ENCODE assay signal across 21 cellular contexts in the genomic region with DNA sequence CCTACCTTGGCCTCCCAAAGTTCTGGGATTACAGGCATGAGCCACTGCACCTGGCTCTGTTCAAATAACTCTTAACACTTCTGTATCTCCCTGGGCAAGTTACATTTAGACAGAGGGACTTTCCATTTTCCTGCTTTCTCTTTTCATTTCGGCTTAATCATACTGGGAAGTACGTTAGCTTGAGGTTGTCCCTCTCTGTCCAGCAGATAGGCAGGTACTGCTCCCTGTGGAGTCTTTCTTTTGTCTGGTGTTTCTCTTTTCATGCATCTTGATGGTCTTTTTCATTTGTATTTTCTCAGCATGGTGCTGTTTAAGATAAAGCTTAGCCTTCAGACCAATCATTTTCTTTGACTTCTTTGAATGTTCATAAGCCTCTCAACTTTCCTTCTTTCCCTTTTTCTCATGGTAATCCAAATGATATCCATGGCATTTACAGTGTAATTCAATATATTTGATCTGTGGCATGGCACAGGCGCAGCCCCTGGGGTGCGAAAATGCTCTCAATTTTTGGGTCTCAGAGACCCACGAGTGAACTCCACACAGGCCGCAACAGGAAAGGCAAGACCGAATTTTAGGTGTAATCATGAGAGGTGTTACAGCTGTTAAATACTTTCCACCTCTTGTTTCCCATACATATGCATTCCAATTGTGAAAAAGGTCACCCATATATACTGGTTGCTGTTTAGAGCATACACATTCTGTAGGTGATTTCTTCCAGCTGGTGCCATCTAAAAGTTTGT.
DNase-seq lines count a peak whose midpoint lies in the region; ATAC-seq and TF ChIP-seq lines count a peak whose summit lies in the region.
"Had no signal": no experiment of that assay in that cellular context is flagged by ENCODE, and none has a peak within 500 bp of the region (broad histone marks: within the 10 kb centered on the region; RNA-seq: fewer than 3 reads in every experiment).

No MANE protein-coding gene starts in this region.

- H3K4me1 Mint-ChIP-seq in endodermal cell (peaks cover 6% of the 10 kb centered on the region), neural crest cell (no peaks in the 10 kb centered on the region)

- no peak for ATAC-seq in HG03095 (IDR thresholded peaks at IDR 0.05; ENCODE audit: unreplicated experiment)
- ATAC-seq: GM12878, HCT116 had no signal

- WGBS in endodermal cell (ENCODE audit: insufficient coverage in 1 of 2, insufficient read length in 1 of 2), 2 experiments = 75 to 92% methylated on average over 2 to 7 of the region's 7 CpGs
- 82 to 89% methylated on average over 7 of the region's 7 CpGs for WGBS in testis, 2 donors

- H3K4me3 Mint-ChIP-seq in endodermal cell (no peak overlapping the region), neural crest cell (no peak overlapping the region)
- H3K4me3 Mint-ChIP-seq: CD4-positive, alpha-beta T cell had no signal

- intact Hi-C loops in testis (cut with DNase I; ENCODE audit: low total_unique reads) = no loop called here

- H3K27me3 ChIP-seq in HUES6 (ENCODE audit: control insufficient read depth, insufficient read depth, low read length) = no peaks in the 10 kb centered on the region
- no peaks in the 10 kb centered on the region for H3K27me3 ChIP-seq in NT2/D1 (ENCODE audit: insufficient read depth, insufficient read length)
- no peaks in the 10 kb centered on the region for H3K27me3 ChIP-seq in endodermal cell (ENCODE audit: control insufficient read depth, insufficient read depth, low read length, poor library complexity, severe bottlenecking)
- no peaks in the 10 kb centered on the region for H3K27me3 ChIP-seq in testis
- H3K27me3 ChIP-seq: Peyer's patch, SJSA1 had no signal

- H3K9me3 Mint-ChIP-seq in endodermal cell (no peaks in the 10 kb centered on the region), neural crest cell (no peaks in the 10 kb centered on the region)
- H3K9me3 Mint-ChIP-seq: CD4-positive, alpha-beta T cell had no signal

- no peak for TF ChIP-seq CTCF in endodermal cell (conservative IDR thresholded peaks at IDR 0.05)
- TF ChIP-seq CTCF in neural crest cell (conservative IDR thresholded peaks at IDR 0.05) = no peak
- TF ChIP-seq CTCF in testis (IDR thresholded peaks at IDR 0.05) = no peak

- H3K9me3 ChIP-seq in HUES6 (ENCODE audit: control insufficient read depth, insufficient read depth, low read depth, low read length) = no peaks in the 10 kb centered on the region
- H3K9me3 ChIP-seq in NT2/D1 (ENCODE audit: insufficient read depth, low read length) = no peaks in the 10 kb centered on the region
- H3K9me3 ChIP-seq in endodermal cell (ENCODE audit: control insufficient read depth, low read length) = no peaks in the 10 kb centered on the region
- H3K9me3 ChIP-seq in testis = no peaks in the 10 kb centered on the region
- H3K9me3 ChIP-seq: Peyer's patch, SJSA1 had no signal

- no peak for TF ChIP-seq POLR2A in testis (IDR thresholded peaks at IDR 0.05)

- H3K9ac ChIP-seq in HUES6 (ENCODE audit: low read length) = no peak overlapping the region
- no peak overlapping the region for H3K9ac ChIP-seq in NT2/D1 (ENCODE audit: insufficient read length, low read depth)
- H3K9ac ChIP-seq in endodermal cell (ENCODE audit: extremely low read depth, low read length, poor library complexity, severe bottlenecking) = no peak overlapping the region

- no peaks in the 10 kb centered on the region for H3K27me3 Mint-ChIP-seq in endodermal cell (ENCODE audit: insufficient read depth)
- no peaks in the 10 kb centered on the region for H3K27me3 Mint-ChIP-seq in neural crest cell (ENCODE audit: low read depth)
- H3K27me3 Mint-ChIP-seq: CD4-positive, alpha-beta T cell had no signal

- H3K27ac Mint-ChIP-seq in endodermal cell (peak overlapping the region; percentile 16), neural crest cell (ENCODE audit: unreplicated experiment) (peak overlapping the region; percentile 32)
- H3K27ac Mint-ChIP-seq: CD4-positive, alpha-beta T cell had no signal

- peaks cover 22% of the 10 kb centered on the region for H3K36me3 Mint-ChIP-seq in endodermal cell (ENCODE audit: low read depth)
- peaks cover 11% of the 10 kb centered on the region for H3K36me3 Mint-ChIP-seq in neural crest cell (ENCODE audit: low read depth)

- H3K4me3 ChIP-seq in HUES6 (ENCODE audit: low read depth, low read length) (no peak overlapping the region), NT2/D1 (ENCODE audit: insufficient read length, low read depth) (no peak overlapping the region), endodermal cell (ENCODE audit: low read length) (no peak overlapping the region), testis (no peak overlapping the region)
- H3K4me3 ChIP-seq: GM12878, Peyer's patch, SJSA1 had no signal

- H3K4me1 ChIP-seq in HUES6 (ENCODE audit: control insufficient read depth, insufficient read depth, low read length) (peaks cover 27% of the 10 kb centered on the region), NT2/D1 (ENCODE audit: insufficient read depth, insufficient read length) (no peaks in the 10 kb centered on the region), endodermal cell (ENCODE audit: control insufficient read depth, insufficient read depth, low read length) (no peaks in the 10 kb centered on the region), testis (peaks cover 3% of the 10 kb centered on the region)
- H3K4me1 ChIP-seq: Peyer's patch, SJSA1 had no signal

- H3K36me3 ChIP-seq in HUES6 (ENCODE audit: control insufficient read depth, insufficient read depth, low read length) (peaks cover 3% of the 10 kb centered on the region; the same call in 1 of the 2 replicates), NT2/D1 (ENCODE audit: insufficient read depth, insufficient read length, low read length) (no peaks in the 10 kb centered on the region), endodermal cell (ENCODE audit: control insufficient read depth, insufficient read depth, low read length) (peaks cover 17% of the 10 kb centered on the region), testis (ENCODE audit: low read depth, missing control alignments) (no peaks in the 10 kb centered on the region)

- H3K27ac ChIP-seq in HUES6 (ENCODE audit: low read depth, low read length) (peak overlapping the region; percentile 69), endodermal cell (ENCODE audit: low read depth, low read length) (no peak overlapping the region), testis (no peak overlapping the region)
- H3K27ac ChIP-seq: Peyer's patch, SJSA1 had no signal

- DNase-seq in NT2/D1 (ENCODE audit: low read depth, low spot score) = peak; percentile 39
- no peak for DNase-seq in endodermal cell
- no peak for DNase-seq in neural crest cell (ENCODE audit: low read depth, low spot score)
- DNase-seq in hypothalamus (lab: John Stamatoyannopoulos, UW) = no peak
- no peak for DNase-seq in testis
- DNase-seq: CD4-positive, alpha-beta T cell; COR-L47; DND-41; KBM-7; NCI-H1092; NCI-H1436; NCI-H2029; NCI-H510A; NCI-H774; NK-92 treated with Interleukin-12 subunit alpha and Interleukin-12 subunit beta, amount 100 ng/mL, for 24 hours; Peyer's patch had no signal
